In genomic region chr2:159760321-159760720, GRCh38 we compare ENCODE assay signal across 18 cellular contexts.
"Had no signal": no experiment of that assay in that cellular context is flagged by ENCODE, and none has a peak within 500 bp of the region (broad histone marks: within the 10 kb centered on the region; RNA-seq: fewer than 3 reads in every experiment).

No MANE protein-coding gene starts in this region.

- ATAC-seq: mucosa of descending colon; stimulated activated naive B cell treated with anti-CD40 and anti-IgM and Interleukin-4, amounts not matched to agents 10 μg/mL and 1 μg/mL and 100 μg/mL, for 72 hours had no signal

- FAIRE-seq: astrocyte, pancreas, TTC549 had no signal

- H3K9me3 ChIP-seq: colonic mucosa, mucosa of descending colon, pancreas had no signal

- H3K27ac Mint-ChIP-seq: nephron; stimulated activated naive B cell treated with anti-CD40 and anti-IgM and Interleukin-4, amounts not matched to agents 10 μg/mL and 1 μg/mL and 100 μg/mL, for 72 hours had no signal

- DNase-seq: activated CD4-positive, alpha-beta T cell treated with anti-CD3 and anti-CD28 coated beads, Interleukin-2, amount 50 U/mL, for 1 hour; activated CD4-positive, CD25-positive, alpha-beta regulatory T cell; activated gamma-delta T cell; activated T-cell treated with anti-CD3 and anti-CD28 coated beads for 4 hours; colonic mucosa; effector CD4-positive, alpha-beta T cell; mammary epithelial cell; mucosa of descending colon; pancreas; stimulated activated naive B cell treated with anti-CD40 and anti-IgM and Interleukin-4, amounts not matched to agents 10 μg/mL and 1 μg/mL and 100 μg/mL, for 72 hours; substantia nigra; T-helper 2 cell; trophoblast cell had no signal

- H3K4me1 Mint-ChIP-seq: nephron; stimulated activated naive B cell treated with anti-CD40 and anti-IgM and Interleukin-4, amounts not matched to agents 10 μg/mL and 1 μg/mL and 100 μg/mL, for 72 hours had no signal

- H3K4me3 ChIP-seq: cardiac muscle cell, colonic mucosa, mucosa of descending colon, pancreas, smooth muscle cell had no signal

- H3K4me3 Mint-ChIP-seq: nephron; stimulated activated naive B cell treated with anti-CD40 and anti-IgM and Interleukin-4, amounts not matched to agents 10 μg/mL and 1 μg/mL and 100 μg/mL, for 72 hours had no signal

- H3K27me3 ChIP-seq: cardiac muscle cell, colonic mucosa, pancreas had no signal

- H3K27ac ChIP-seq: cardiac muscle cell, colonic mucosa, pancreas had no signal

- H3K9me3 Mint-ChIP-seq: nephron; stimulated activated naive B cell treated with anti-CD40 and anti-IgM and Interleukin-4, amounts not matched to agents 10 μg/mL and 1 μg/mL and 100 μg/mL, for 72 hours had no signal

- H3K36me3 ChIP-seq: pancreas had no signal

- H3K4me1 ChIP-seq: colonic mucosa had no signal

- H3K27me3 Mint-ChIP-seq: stimulated activated naive B cell treated with anti-CD40 and anti-IgM and Interleukin-4, amounts not matched to agents 10 μg/mL and 1 μg/mL and 100 μg/mL, for 72 hours had no signal
